15 cellular contexts compared by ENCODE assay signal in the genomic region with DNA sequence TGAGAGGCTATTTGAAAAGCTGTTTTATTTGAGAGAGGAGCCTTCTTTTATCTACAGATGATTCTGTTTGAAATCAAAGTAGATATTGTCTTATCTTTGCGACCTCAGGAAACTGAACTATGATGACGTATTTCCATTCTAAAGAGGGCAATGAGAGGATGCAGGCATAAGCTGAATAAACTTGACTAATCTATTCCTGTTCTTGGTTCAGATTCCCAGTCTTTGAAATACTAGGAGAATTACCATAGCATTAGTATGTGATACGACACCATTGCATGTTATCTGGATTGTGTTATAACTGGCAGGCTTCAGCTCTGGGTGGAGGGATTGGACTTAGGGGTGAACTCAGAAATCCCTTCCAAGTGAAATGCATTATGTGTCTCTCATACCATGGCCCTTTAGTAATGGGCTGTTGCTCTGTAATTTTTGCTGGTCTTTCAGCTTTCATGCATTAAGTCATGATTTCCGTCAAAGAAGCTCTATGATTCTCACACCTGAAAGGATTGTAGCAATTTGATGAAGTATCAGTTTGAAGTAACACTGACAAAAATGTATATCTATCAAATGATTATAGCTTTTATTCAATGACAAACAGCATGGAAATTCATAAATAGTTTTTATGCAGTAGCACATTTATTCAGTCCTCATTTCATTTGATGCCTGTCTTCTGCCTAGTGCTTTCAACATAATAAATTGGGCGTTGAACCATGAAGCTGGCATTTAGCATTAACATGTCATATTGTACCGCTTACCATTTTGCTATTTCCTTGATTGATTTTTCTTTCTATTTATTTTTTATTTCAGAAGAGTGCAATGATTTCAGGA.
DNase-seq lines count a peak whose midpoint lies in the region; TF ChIP-seq lines count a peak whose summit lies in the region.
"Had no signal": no experiment of that assay in that cellular context is flagged by ENCODE, and none has a peak within 500 bp of the region (broad histone marks: within the 10 kb centered on the region; RNA-seq: fewer than 3 reads in every experiment).

No MANE protein-coding gene starts in this region.

- DNase-seq in Karpas-422 (no peak), astrocyte of the hippocampus (ENCODE audit: low read depth, low spot score) (peak; percentile 58), NCI-H2227 (lab: John Stamatoyannopoulos, UW; ENCODE audit: unreplicated experiment) (no peak), stomach (no peak), inferior parietal cortex (ENCODE audit: extremely low spot score) (no peak)
- DNase-seq: activated gamma-delta T cell treated with Interleukin-2 at 50 U/mL for 16 hours; DND-41; effector memory CD4-positive, alpha-beta T cell; naive B cell; NCI-H2081 treated with DMSO at 0.1 percent for 48 hours; NCI-H69; PC-9; retina had no signal

- TF ChIP-seq EP300 in neural cell (conservative IDR thresholded peaks at IDR 0.05; ENCODE audit: poor library complexity, severe bottlenecking): peak; percentile 97
- no peak for TF ChIP-seq EP300 in stomach (IDR thresholded peaks at IDR 0.05)

- TF ChIP-seq RAD21 in neural cell (conservative IDR thresholded peaks at IDR 0.05): peak; percentile 17

- H3K27ac ChIP-seq in DOHH2 (ENCODE audit: low read depth, low read length): peak overlapping the region; percentile 96
- peak overlapping the region; percentile 64 for H3K27ac ChIP-seq in Karpas-422 (ENCODE audit: low read length)
- peak overlapping the region; percentile 90 for H3K27ac ChIP-seq in neural cell (ENCODE audit: low read length)
- no peak overlapping the region for H3K27ac ChIP-seq in stomach
- H3K27ac ChIP-seq: PC-9 had no signal

- H3K36me3 ChIP-seq in DOHH2 (ENCODE audit: control insufficient read depth, low read length): peaks cover 38% of the 10 kb centered on the region
- H3K36me3 ChIP-seq in Karpas-422 (ENCODE audit: insufficient read depth, low read length): no peaks in the 10 kb centered on the region
- H3K36me3 ChIP-seq in neural cell (ENCODE audit: insufficient read depth, low read length): no peaks in the 10 kb centered on the region
- no peaks in the 10 kb centered on the region for H3K36me3 ChIP-seq in stomach

- no peaks in the 10 kb centered on the region for H3K9me3 ChIP-seq in DOHH2 (ENCODE audit: control insufficient read depth, insufficient read depth, low read length)
- no peaks in the 10 kb centered on the region for H3K9me3 ChIP-seq in Karpas-422 (ENCODE audit: low read length)
- H3K9me3 ChIP-seq in neural cell (ENCODE audit: low read length): no peaks in the 10 kb centered on the region
- H3K9me3 ChIP-seq in stomach: no peaks in the 10 kb centered on the region

- TF ChIP-seq POLR2A in stomach (IDR thresholded peaks at IDR 0.05): no peak

- H2AFZ ChIP-seq in Karpas-422 (ENCODE audit: low read length) (peak overlapping the region; percentile 22; the same call in 1 of the 2 replicates), neural cell (ENCODE audit: low read depth, low read length) (no peak overlapping the region)
- H2AFZ ChIP-seq: PC-9 had no signal

- H3K4me3 ChIP-seq in DOHH2 (ENCODE audit: low read length) (peak overlapping the region; percentile 2; the same call in 1 of the 2 replicates), Karpas-422 (ENCODE audit: low read length) (no peak overlapping the region), neural cell (ENCODE audit: low read length) (peak overlapping the region; percentile 47), stomach (no peak overlapping the region)
- H3K4me3 ChIP-seq: PC-9 had no signal

- H4K20me1 ChIP-seq in DOHH2 (ENCODE audit: control insufficient read depth, insufficient read depth, low read depth, low read length) (no peaks in the 10 kb centered on the region), Karpas-422 (ENCODE audit: insufficient read depth, low read depth, low read length) (no peaks in the 10 kb centered on the region), neural cell (ENCODE audit: insufficient read depth) (no peaks in the 10 kb centered on the region)

- H3K79me2 ChIP-seq in DOHH2 (ENCODE audit: control insufficient read depth, low read length) (peaks cover 14% of the 10 kb centered on the region), Karpas-422 (ENCODE audit: low read length) (no peaks in the 10 kb centered on the region), neural cell (replicated peaks; ENCODE audit: insufficient read depth, low read length) (no peaks in the 10 kb centered on the region)

- intact Hi-C loops in stomach (cut with DNase I; ENCODE audit: low total_unique reads): no loop called here

- H3K4me1 ChIP-seq in DOHH2 (ENCODE audit: control insufficient read depth, low read length): peaks cover 99% of the 10 kb centered on the region
- H3K4me1 ChIP-seq in Karpas-422 (ENCODE audit: low read length): peaks cover 65% of the 10 kb centered on the region
- H3K4me1 ChIP-seq in stomach: no peaks in the 10 kb centered on the region

- H3K4me2 ChIP-seq in DOHH2 (ENCODE audit: low read length) (peak overlapping the region; percentile 68), Karpas-422 (ENCODE audit: low read depth, low read length, poor library complexity, severe bottlenecking) (peak overlapping the region; percentile 18), neural cell (ENCODE audit: low read length) (peak overlapping the region; percentile 71)
- H3K4me2 ChIP-seq: PC-9 had no signal

- H3F3A ChIP-seq in DOHH2 (ENCODE audit: control insufficient read depth, insufficient read depth) (peaks cover 29% of the 10 kb centered on the region), neural cell (ENCODE audit: insufficient read depth, low read length, poor library complexity, severe bottlenecking) (peaks cover 17% of the 10 kb centered on the region)

- TF ChIP-seq CTCF in DOHH2 (IDR thresholded peaks at IDR 0.05; ENCODE audit: low read depth, low read length, poor library complexity, severe bottlenecking) (no peak), neural cell (IDR thresholded peaks at IDR 0.05; ENCODE audit: poor library complexity, severe bottlenecking) (no peak), stomach (IDR thresholded peaks at IDR 0.05) (no peak)

- no peaks in the 10 kb centered on the region for H3K27me3 ChIP-seq in DOHH2 (ENCODE audit: control insufficient read depth, low read length)
- no peaks in the 10 kb centered on the region for H3K27me3 ChIP-seq in Karpas-422 (ENCODE audit: low read length)
- H3K27me3 ChIP-seq in neural cell (ENCODE audit: insufficient read depth, low read depth, low read length): no peaks in the 10 kb centered on the region
- H3K27me3 ChIP-seq in stomach: no peaks in the 10 kb centered on the region

- H3K9ac ChIP-seq in Karpas-422 (ENCODE audit: low read length) (no peak overlapping the region; the same call in 1 of the 2 replicates), neural cell (ENCODE audit: low read length) (peak overlapping the region; percentile 59)

- 75 to 80% (median 75%) methylated on average over 6 of the region's 6 CpGs for WGBS in stomach, 5 donors

- H3K9me2 ChIP-seq in DOHH2 (replicated peaks; ENCODE audit: control insufficient read depth, low read length) (no peaks in the 10 kb centered on the region), Karpas-422 (replicated peaks; ENCODE audit: insufficient read depth, low read length) (no peaks in the 10 kb centered on the region), neural cell (ENCODE audit: insufficient read depth, low read length) (no peaks in the 10 kb centered on the region)

TF ChIP-seq in neural cell, 6 proteins besides CTCF, POLR2A, EP300 and RAD21:
- TF ChIP-seq, protein P1, sequence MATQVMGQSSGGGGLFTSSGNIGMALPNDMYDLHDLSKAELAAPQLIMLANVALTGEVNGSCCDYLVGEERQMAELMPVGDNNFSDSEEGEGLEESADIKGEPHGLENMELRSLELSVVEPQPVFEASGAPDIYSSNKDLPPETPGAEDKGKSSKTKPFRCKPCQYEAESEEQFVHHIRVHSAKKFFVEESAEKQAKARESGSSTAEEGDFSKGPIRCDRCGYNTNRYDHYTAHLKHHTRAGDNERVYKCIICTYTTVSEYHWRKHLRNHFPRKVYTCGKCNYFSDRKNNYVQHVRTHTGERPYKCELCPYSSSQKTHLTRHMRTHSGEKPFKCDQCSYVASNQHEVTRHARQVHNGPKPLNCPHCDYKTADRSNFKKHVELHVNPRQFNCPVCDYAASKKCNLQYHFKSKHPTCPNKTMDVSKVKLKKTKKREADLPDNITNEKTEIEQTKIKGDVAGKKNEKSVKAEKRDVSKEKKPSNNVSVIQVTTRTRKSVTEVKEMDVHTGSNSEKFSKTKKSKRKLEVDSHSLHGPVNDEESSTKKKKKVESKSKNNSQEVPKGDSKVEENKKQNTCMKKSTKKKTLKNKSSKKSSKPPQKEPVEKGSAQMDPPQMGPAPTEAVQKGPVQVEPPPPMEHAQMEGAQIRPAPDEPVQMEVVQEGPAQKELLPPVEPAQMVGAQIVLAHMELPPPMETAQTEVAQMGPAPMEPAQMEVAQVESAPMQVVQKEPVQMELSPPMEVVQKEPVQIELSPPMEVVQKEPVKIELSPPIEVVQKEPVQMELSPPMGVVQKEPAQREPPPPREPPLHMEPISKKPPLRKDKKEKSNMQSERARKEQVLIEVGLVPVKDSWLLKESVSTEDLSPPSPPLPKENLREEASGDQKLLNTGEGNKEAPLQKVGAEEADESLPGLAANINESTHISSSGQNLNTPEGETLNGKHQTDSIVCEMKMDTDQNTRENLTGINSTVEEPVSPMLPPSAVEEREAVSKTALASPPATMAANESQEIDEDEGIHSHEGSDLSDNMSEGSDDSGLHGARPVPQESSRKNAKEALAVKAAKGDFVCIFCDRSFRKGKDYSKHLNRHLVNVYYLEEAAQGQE (IDR thresholded peaks at IDR 0.05; ENCODE audit: borderline replicate concordance): peak; percentile 74
- peak; percentile 82 for TF ChIP-seq POLR2AphosphoS5 (IDR thresholded peaks at IDR 0.05)
- no peak for TF ChIP-seq EZH2 (IDR thresholded peaks at IDR 0.05; ENCODE audit: borderline replicate concordance, insufficient read depth, low read length, poor library complexity, severe bottlenecking)
- TF ChIP-seq TAF1 (IDR thresholded peaks at IDR 0.05; ENCODE audit: low read depth): no peak

Comparison
In these comparisons a context has a peak if more than half of its experiments do, and no peak if none do; other contexts are left out.
1. H3K27ac ChIP-seq: peak in DOHH2 (single experiment), Karpas-422 (single experiment) and neural cell (single experiment); none in stomach (0 of 5).
2. H3K4me2 ChIP-seq: peak in every context shown above with its lines; median percentile 71 in neural cell; 68 in DOHH2; 18 in Karpas-422.
3. H3K4me3 ChIP-seq: peak in DOHH2 (single experiment) and neural cell (single experiment); none in Karpas-422 (single experiment) and stomach (0 of 4).